22 cellular contexts compared by ENCODE assay signal in the genomic region with DNA sequence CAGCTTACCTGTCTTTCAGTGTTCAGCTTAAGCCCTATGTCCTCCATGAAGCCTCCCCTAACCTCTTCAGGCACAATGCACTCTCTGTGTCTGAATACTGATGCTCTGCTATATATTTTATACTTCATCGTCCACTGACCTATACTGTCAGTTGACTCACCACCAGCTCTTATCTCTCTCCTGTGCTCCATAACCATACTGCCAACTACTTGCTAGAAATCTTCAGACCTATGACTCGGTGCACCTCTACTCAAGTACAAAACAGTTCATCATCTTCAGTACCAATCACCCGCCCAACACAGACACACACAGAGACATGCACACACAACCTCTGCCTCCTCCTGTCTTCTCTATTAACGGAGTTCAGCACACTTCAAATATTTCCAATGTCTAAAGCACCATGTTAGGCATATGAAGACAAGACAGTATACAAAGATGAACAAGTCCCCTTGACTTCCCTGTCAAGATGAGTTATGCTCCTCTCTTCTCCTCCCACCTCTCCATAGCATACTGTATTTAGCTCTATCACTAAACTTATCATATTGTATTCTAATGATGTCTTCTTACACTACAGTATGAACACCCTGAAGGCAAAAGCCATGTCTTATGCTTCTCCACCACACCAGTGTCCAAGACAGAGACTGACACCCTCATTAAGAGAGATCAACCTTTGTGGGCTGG.
"Had no signal": no experiment of that assay in that cellular context is flagged by ENCODE, and none has a peak within 500 bp of the region (broad histone marks: within the 10 kb centered on the region; RNA-seq: fewer than 3 reads in every experiment).

No MANE protein-coding gene starts in this region.

- DNase-seq: activated CD4-positive, alpha-beta T cell treated with anti-CD3 and anti-CD28 coated beads, Interleukin-2, amount 50 U/mL, for 1 hour; activated CD4-positive, CD25-positive, alpha-beta regulatory T cell; activated CD8-positive, alpha-beta memory T cell treated with anti-CD3 and anti-CD28 coated beads for 24 hours; adrenal gland; central memory CD4-positive, alpha-beta T cell; dermis blood vessel endothelial cell; effector CD8-positive, alpha-beta T cell; erythroblast; foreskin fibroblast; heart right ventricle; islet precursor cell; left cardiac atrium; ovary; stimulated activated CD4-positive, alpha-beta T cell treated with anti-CD3 and anti-CD28 coated beads, Interleukin-2, amount 100 ng/mL, for 48 hours; stimulated activated CD8-positive, alpha-beta memory T cell treated with anti-CD3 and anti-CD28 coated beads, Interleukin-4, amount 100 ng/mL, for 48 hours; stimulated activated naive CD4-positive, alpha-beta T cell treated with Interleukin-2 at 50 U/mL for 16 hours; substantia nigra; tibial artery; uterus had no signal

- H3K36me3 ChIP-seq: adrenal gland, ovary, prostate gland, tibial artery, uterus had no signal

- H3K9me3 ChIP-seq: adrenal gland, heart right ventricle, neutrophil, ovary, prostate gland, tibial artery, uterus had no signal

- H3K4me3 Mint-ChIP-seq: nephron had no signal

- H3K27ac Mint-ChIP-seq: nephron had no signal

- ATAC-seq: left cardiac atrium had no signal

- H3K27me3 ChIP-seq: adrenal gland, neutrophil, ovary, tibial artery, uterus had no signal

- H3K4me1 ChIP-seq: adrenal gland, prostate gland, tibial artery, uterus had no signal

- H3K4me1 Mint-ChIP-seq: nephron had no signal

- H3K27ac ChIP-seq: adrenal gland, neutrophil, ovary, prostate gland, tibial artery, uterus had no signal

- H3K4me3 ChIP-seq: adrenal gland, heart right ventricle, ovary, prostate gland, tibial artery, uterus had no signal

- H3K9me3 Mint-ChIP-seq: nephron had no signal
